Comparison of ENCODE assay signal across 36 cellular contexts in genomic region chrX:27996132-27996531, GRCh38. TPM values are rescaled to one million over a fixed set of nuclear protein-coding genes. Genes with fewer than 3 reads are reported as not detected.
"Had no signal": no experiment of that assay in that cellular context is flagged by ENCODE, and none has a peak within 500 bp of the region (broad histone marks: within the 10 kb centered on the region; RNA-seq: fewer than 3 reads in every experiment).

No MANE protein-coding gene starts in this region.

- H3K36me3 ChIP-seq: adrenal gland, ascending aorta, cardiac muscle cell had no signal

- H3K27me3 ChIP-seq: adrenal gland, ascending aorta, cardiac muscle cell had no signal

- DNase-seq: activated B cell treated with CpG ODN at 0.5 μM for 24 hours; activated CD4-positive, alpha-beta memory T cell treated with anti-CD3 and anti-CD28 coated beads for 36 hours; activated CD4-positive, alpha-beta T cell treated with anti-CD3 and anti-CD28 coated beads for 4 hours; activated CD4-positive, alpha-beta T cell treated with anti-CD3 and anti-CD28 coated beads, Interleukin-2, amount 10 ng/mL, durations not matched to agents 24 days and 14 days; activated CD4-positive, alpha-beta T cell treated with anti-CD3 and anti-CD28 coated beads, Interleukin-2, amount 50 U/mL, for 1 hour; activated CD4-positive, alpha-beta T cell treated with anti-CD3 and anti-CD28 coated beads, Interleukin-2, amount 50 U/mL, for 4 hours; activated CD4-positive, CD25-positive, alpha-beta regulatory T cell treated with anti-CD3 and anti-CD28 coated beads, Interleukin-2, amount 50 U/mL, for 72 hours; activated CD8-positive, alpha-beta memory T cell treated with anti-CD3 and anti-CD28 coated beads, Interleukin-2, amount 50 U/mL, for 4 hours; activated CD8-positive, alpha-beta T cell treated with anti-CD3 and anti-CD28 coated beads for 36 hours; activated effector memory CD4-positive, alpha-beta T cell treated with anti-CD3 and anti-CD28 coated beads, Interleukin-2, amount 50 U/mL, for 16 hours; activated gamma-delta T cell treated with Interleukin-2 at 50 U/mL for 16 hours; activated naive CD4-positive, alpha-beta T cell; activated naive CD4-positive, alpha-beta T cell treated with anti-CD3 and anti-CD28 coated beads for 36 hours; activated naive CD4-positive, alpha-beta T cell treated with anti-CD3 and anti-CD28 coated beads, Interleukin-2, amount 50 U/mL, for 16 hours; activated naive CD8-positive, alpha-beta T cell treated with anti-CD3 and anti-CD28 coated beads for 36 hours; activated T-cell treated with anti-CD3 and anti-CD28 coated beads for 4 hours; activated T-cell treated with anti-CD3 and anti-CD28 coated beads, Interleukin-2, amount 50 U/mL, for 1 hour; activated T-cell treated with anti-CD3 and anti-CD28 coated beads, Interleukin-2, amount 50 U/mL, for 4 hours; activated T-cell treated with anti-CD3 and anti-CD28 coated beads, Interleukin-2, amount 50 U/mL, for 72 hours; adrenal gland; amygdala; anterior cingulate cortex; caudate nucleus; cerebellar nuclear complex; T-helper 1 cell; T-helper 2 cell; T-helper 9 cell had no signal

- H3K27ac ChIP-seq: adrenal gland, ascending aorta, cardiac muscle cell, VCaP had no signal

- H3K9me3 ChIP-seq: adrenal gland, ascending aorta had no signal

- H3K4me1 ChIP-seq: adrenal gland, ascending aorta had no signal

- H3K4me3 ChIP-seq: adrenal gland, ascending aorta, cardiac muscle cell had no signal

- ATAC-seq: activated CD8-positive, alpha-beta T cell treated with anti-CD3 and anti-CD28 coated beads for 36 hours; activated naive CD4-positive, alpha-beta T cell treated with anti-CD3 and anti-CD28 coated beads, Interleukin-2, amount 50 U/mL, for 72 hours; activated T-cell treated with anti-CD3 and anti-CD28 coated beads, Interleukin-2, amount 50 U/mL, for 4 hours; activated T-cell treated with anti-CD3 and anti-CD28 coated beads, Interleukin-2, amount 50 U/mL, for 72 hours; activated T-helper 17 cell treated with anti-CD3 and anti-CD28 coated beads, Interleukin-2, amount 50 U/mL, for 72 hours had no signal

- FAIRE-seq: bronchial epithelial cell, TTC549 had no signal

RNA-seq across cellular contexts. Expression of gene DCAF8L1, which starts 14.9 kb away (rescaled TPM):
- total RNA-seq: activated B cell treated with CpG ODN at 0.5 μM for 24 hours; activated CD4-positive, alpha-beta memory T cell treated with anti-CD3 and anti-CD28 coated beads for 36 hours; activated CD4-positive, alpha-beta T cell treated with anti-CD3 and anti-CD28 coated beads, Interleukin-2, amount 10 ng/mL, durations not matched to agents 24 days and 14 days; activated CD8-positive, alpha-beta memory T cell treated with anti-CD3 and anti-CD28 coated beads for 36 hours; activated CD8-positive, alpha-beta T cell treated with anti-CD3 and anti-CD28 coated beads for 36 hours; activated naive CD4-positive, alpha-beta T cell treated with anti-CD3 and anti-CD28 coated beads for 36 hours; activated naive CD4-positive, alpha-beta T cell treated with anti-CD3 and anti-CD28 coated beads, Interleukin-2, amount 50 U/mL, for 72 hours; activated naive CD8-positive, alpha-beta T cell treated with anti-CD3 and anti-CD28 coated beads for 36 hours; activated T-cell treated with anti-CD3 and anti-CD28 coated beads, Interleukin-2, amount 50 U/mL, for 4 hours; activated T-cell treated with anti-CD3 and anti-CD28 coated beads, Interleukin-2, amount 50 U/mL, for 72 hours; activated T-helper 1 cell treated with anti-CD3 and anti-CD28 coated beads, Interleukin-12 subunit alpha, Interleukin-12 subunit beta, Interleukin-2, Interleukin-4 antibody, amounts not matched to agents 30 ng/mL and 10 ng/mL and 1 ng/mL, durations not matched to agents 14 hours and 24 hours and 36 hours; activated T-helper 17 cell treated with anti-CD3 and anti-CD28 coated beads, Interleukin-2, amount 50 U/mL, for 72 hours; adrenal gland; ascending aorta; bronchial epithelial cell; cardiac muscle cell had no signal
- polyA plus RNA-seq: adrenal gland, cardiac muscle cell had no signal
